8 cellular contexts compared by ENCODE assay signal in genomic region chr1:46244656-46245371, GRCh38.
A peak's percentile ranks its signal among the peaks of the same experiment; 100 is the strongest.
DNase-seq lines count a peak whose midpoint lies in the region; ATAC-seq and TF ChIP-seq lines count a peak whose summit lies in the region.

No MANE protein-coding gene starts in this region.

- no peak for ATAC-seq in GM18519 (IDR thresholded peaks at IDR 0.05; ENCODE audit: low FRiP score, unreplicated experiment)
- ATAC-seq in GM21423 (IDR thresholded peaks at IDR 0.05; ENCODE audit: unreplicated experiment), result no peak
- no peak for ATAC-seq in HG02759 (IDR thresholded peaks at IDR 0.05; ENCODE audit: unreplicated experiment)
- ATAC-seq in GM18909 (IDR thresholded peaks at IDR 0.05; ENCODE audit: poor library complexity, unreplicated experiment), result no peak

- TF ChIP-seq CTCF in AG10803 (conservative IDR thresholded peaks at IDR 0.05; ENCODE audit: low read length) (peak; percentile 50), GM10266 (IDR thresholded peaks at IDR 0.05; ENCODE audit: control insufficient read depth, insufficient read depth, low read depth, missing control alignments) (peak; percentile 33)

- DNase-seq in AG10803 (ENCODE audit: low read depth) (peak; percentile 34), GM10266 (ENCODE audit: extremely low spot score) (peak; percentile 75), NCI-H526 (lab: John Stamatoyannopoulos, UW) (peak; percentile 36 to 63), fibroblast of peridontal ligament (ENCODE audit: extremely low read depth) (peak; percentile 54)

- no peak overlapping the region for H3K4me3 ChIP-seq in AG10803 (ENCODE audit: low read length)
